8 cellular contexts compared by ENCODE assay signal in genomic region chr2:186695081-186695756, GRCh38. TPM values are rescaled to one million over a fixed set of nuclear protein-coding genes. Genes with fewer than 3 reads are reported as not detected.
DNase-seq lines count a peak whose midpoint lies in the region; ATAC-seq, FAIRE-seq and TF ChIP-seq lines count a peak whose summit lies in the region.
"Had no signal": no experiment of that assay in that cellular context is flagged by ENCODE, and none has a peak within 500 bp of the region (broad histone marks: within the 10 kb centered on the region; RNA-seq: fewer than 3 reads in every experiment).

No MANE protein-coding gene starts in this region.

- H3K27ac ChIP-seq in OCI-LY3 (ENCODE audit: low read length): no peak overlapping the region
- peak overlapping the region; percentile 69 for H3K27ac ChIP-seq in fibroblast of lung (ENCODE audit: insufficient read depth, low read length)

- H3K4me1 ChIP-seq in OCI-LY3 (ENCODE audit: low read length) (peaks cover 12% of the 10 kb centered on the region; the same call in 1 of the 2 replicates), fibroblast of lung (ENCODE audit: control insufficient read depth, extremely low read depth, insufficient read depth, low read length) (no peaks in the 10 kb centered on the region)

- no peaks in the 10 kb centered on the region for H4K20me1 ChIP-seq in OCI-LY3 (ENCODE audit: insufficient read depth, low read length)
- no peaks in the 10 kb centered on the region for H4K20me1 ChIP-seq in fibroblast of lung (ENCODE audit: control insufficient read depth, extremely low read depth, insufficient read depth, low read length)

- TF ChIP-seq CTCF in OCI-LY3 (IDR thresholded peaks at IDR 0.05; ENCODE audit: low read depth, low read length) (no peak), fibroblast of lung (conservative IDR thresholded peaks at IDR 0.05 in 1 of 2, IDR thresholded peaks at IDR 0.05 in 1 of 2; ENCODE audit: low read depth in 1 of 2, low read length in 2 of 2) (no peak)

- no peak for ATAC-seq in GM21367 (IDR thresholded peaks at IDR 0.05; ENCODE audit: unreplicated experiment)

- H3K4me3 ChIP-seq in OCI-LY3 (ENCODE audit: low read length): peak overlapping the region; percentile 91
- peak overlapping the region; percentile 68 to 93 (median 70) for H3K4me3 ChIP-seq in fibroblast of lung (replicated peaks in 1 of 4; ENCODE audit: control extremely low read depth in 1 of 4, insufficient read depth in 1 of 4, low read depth in 3 of 4, low read length in 4 of 4)

- H3K27me3 ChIP-seq in OCI-LY3 (ENCODE audit: low read depth, low read length) (no peaks in the 10 kb centered on the region), fibroblast of lung (ENCODE audit: control insufficient read depth, insufficient read depth, low read length) (no peaks in the 10 kb centered on the region)

- H3K4me2 ChIP-seq in OCI-LY3 (ENCODE audit: low read length): peak overlapping the region; percentile 83
- peak overlapping the region; percentile 89 for H3K4me2 ChIP-seq in fibroblast of lung (ENCODE audit: extremely low read depth, insufficient read depth, low read length)

- H3K36me3 ChIP-seq in OCI-LY3 (replicated peaks; ENCODE audit: low read depth, low read length): no peaks in the 10 kb centered on the region
- H3K36me3 ChIP-seq in fibroblast of lung (ENCODE audit: control insufficient read depth, insufficient read depth, low read length): no peaks in the 10 kb centered on the region

- H3K9me3 ChIP-seq in OCI-LY3 (ENCODE audit: insufficient read depth, low read length) (no peaks in the 10 kb centered on the region), fibroblast of lung (ENCODE audit: control insufficient read depth, insufficient read depth, low read depth, low read length) (no peaks in the 10 kb centered on the region)

- peak; percentile 39 for FAIRE-seq in GM18507 (lab: Jason Lieb, UNC)
- FAIRE-seq: TTC549 had no signal

- H2AFZ ChIP-seq in OCI-LY3 (ENCODE audit: low read depth, low read length): 0 out of 2 replicates have a peak overlapping the region, but pooled peaks have one; percentile 27
- peak overlapping the region; percentile 50 for H2AFZ ChIP-seq in fibroblast of lung (ENCODE audit: low read length)

- DNase-seq in GM18507 (ENCODE audit: extremely low spot score, insufficient read length, low read depth) (no peak), fibroblast of lung (ENCODE audit: low read depth in 2 of 2) (peak; percentile 66 to 76), pons (ENCODE audit: low spot score) (peak; percentile 73), middle frontal gyrus (ENCODE audit: extremely low spot score, low spot score) (no peak), NCI-H2196 treated with DMSO at 0.1 percent for 48 hours (lab: John Stamatoyannopoulos, UW; ENCODE audit: unreplicated experiment) (no peak)

- H3K9ac ChIP-seq in OCI-LY3 (ENCODE audit: low read length) (peak overlapping the region; percentile 11; the same call in 1 of the 2 replicates), fibroblast of lung (ENCODE audit: insufficient read depth, low read length) (peak overlapping the region; percentile 18)

- no peaks in the 10 kb centered on the region for H3K79me2 ChIP-seq in OCI-LY3 (ENCODE audit: low read length)
- no peaks in the 10 kb centered on the region for H3K79me2 ChIP-seq in fibroblast of lung (ENCODE audit: control insufficient read depth, insufficient read depth, low read length)

RNA-seq across cellular contexts. Expression of gene FAM171B, which starts 1.4 kb away (rescaled TPM):
- 43.4 and 56.5 TPM in 2 replicates for total RNA-seq in fibroblast of lung
- 18.7 and 27.2 TPM in 2 replicates for polyA plus RNA-seq in fibroblast of lung
- 10.6 and 15.1 TPM in 2 replicates for polyA plus RNA-seq in fibroblast of lung (2012)
- 3.7 and 7.5 TPM in 2 replicates for polyA minus RNA-seq in fibroblast of lung (ENCODE audit: low replicate concordance)

Comparison
In these comparisons a context has a peak if more than half of its experiments do, and no peak if none do; other contexts are left out.
1. DNase-seq: peak in fibroblast of lung (2 of 2) and pons (single experiment); none in GM18507 (single experiment), middle frontal gyrus (single experiment) and NCI-H2196 treated with DMSO at 0.1 percent for 48 hours (single experiment).